Comparison of ENCODE assay signal across 8 cellular contexts in the genomic region with DNA sequence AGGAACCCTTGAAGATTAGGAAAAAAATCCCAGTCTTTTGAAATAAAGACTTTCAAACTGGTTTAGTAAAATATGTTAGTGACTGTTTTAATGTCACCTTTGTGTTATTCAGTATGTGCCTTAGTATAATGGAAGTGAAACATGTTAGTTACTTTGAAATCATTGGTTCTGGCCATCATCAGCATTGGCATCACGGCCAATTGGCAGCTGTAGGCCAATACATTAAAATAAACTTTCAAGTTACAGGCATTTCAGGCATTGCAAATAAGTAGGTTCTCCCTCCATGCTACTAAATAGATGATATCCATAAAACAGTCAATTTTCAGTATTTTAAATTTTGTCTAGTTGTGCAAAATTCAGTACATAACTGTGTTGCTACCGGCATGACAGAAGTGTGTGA. TPM values are rescaled to one million over a fixed set of nuclear protein-coding genes. Genes with fewer than 3 reads are reported as not detected.
A peak's percentile ranks its signal among the peaks of the same experiment; 100 is the strongest.
DNase-seq lines count a peak whose midpoint lies in the region; ATAC-seq and TF ChIP-seq lines count a peak whose summit lies in the region.

No MANE protein-coding gene starts in this region.

- peak overlapping the region; percentile 87 to 98 (median 98) for H3K27ac Mint-ChIP-seq in CD14-positive monocyte
- H3K27ac Mint-ChIP-seq in nephron progenitor cell: no peak overlapping the region

- no peak for TF ChIP-seq CTCF in CD14-positive monocyte (IDR thresholded peaks at IDR 0.05)
- no peak for TF ChIP-seq CTCF in coronary artery (IDR thresholded peaks at IDR 0.05)
- TF ChIP-seq CTCF in nephron progenitor cell (IDR thresholded peaks at IDR 0.05): no peak

- DNase-seq in CD14-positive monocyte (ENCODE audit: low spot score) (no peak), NCI-H69 (lab: John Stamatoyannopoulos, UW) (peak; percentile 11), coronary artery (ENCODE audit: low spot score) (no peak), nephron progenitor cell (no peak), sciatic nerve (ENCODE audit: low spot score) (no peak), NCI-H226 (no peak), T-helper 9 cell (no peak), NCI-H345 treated with DMSO at 0.1 percent for 48 hours (lab: John Stamatoyannopoulos, UW; ENCODE audit: unreplicated experiment) (no peak)

- H3K27me3 Mint-ChIP-seq in CD14-positive monocyte (ENCODE audit: low read depth in 3 of 3): peaks cover 0 to 2% (median 0%) of the 10 kb centered on the region in 3 donors
- H3K27me3 Mint-ChIP-seq in nephron progenitor cell (ENCODE audit: low read depth, poor library complexity): peaks cover 4% of the 10 kb centered on the region

- intact Hi-C loops in CD14-positive monocyte (cut with micrococcal nuclease): loop anchor here in 1 of 2 donors (10.0 kb wide), 2 partner anchors 164 to 506 kb away; a partner anchor contains a TSS
- intact Hi-C loops in sciatic nerve (cut with DNase I): no loop called here

- H3K27ac ChIP-seq in coronary artery: peak overlapping the region; percentile 98

- no peak for ATAC-seq in sciatic nerve

- peak overlapping the region; percentile 94 for H3K4me3 ChIP-seq in coronary artery

- H3K36me3 Mint-ChIP-seq in CD14-positive monocyte (peaks cover 0 to 2% of the 10 kb centered on the region in 2 donors), nephron progenitor cell (ENCODE audit: low read depth) (no peaks in the 10 kb centered on the region)

- H3K9me3 Mint-ChIP-seq in CD14-positive monocyte (no peaks in the 10 kb centered on the region), nephron progenitor cell (no peaks in the 10 kb centered on the region)

- H3K4me1 Mint-ChIP-seq in CD14-positive monocyte: peaks cover 48% of the 10 kb centered on the region
- H3K4me1 Mint-ChIP-seq in nephron progenitor cell: peaks cover 61% of the 10 kb centered on the region

- H3K4me3 Mint-ChIP-seq in CD14-positive monocyte (peak overlapping the region; percentile 90 to 94), nephron progenitor cell (peak overlapping the region; percentile 94)

RNA-seq across cellular contexts. Expression of a gene that starts 4.5 kb away (rescaled TPM):
- polyA plus RNA-seq in CD14-positive monocyte: 10 to 100 TPM; 21.9 to 28.0 TPM
- total RNA-seq in sciatic nerve: 49.2 TPM

RNA-seq across cellular contexts. Expression of a gene that starts 4.6 kb away (rescaled TPM):
- not detected for polyA plus RNA-seq in CD14-positive monocyte
- 70.9 TPM for total RNA-seq in sciatic nerve
